Comparison of ENCODE assay signal across 1 cellular context in genomic region chr11:72703281-72704008, GRCh38.
TF ChIP-seq lines count a peak whose summit lies in the region.

No MANE protein-coding gene starts in this region.

TF ChIP-seq in IMR-90, 13 proteins besides CTCF, POLR2A, EP300 and RAD21 (continued from another document):
- no peak for TF ChIP-seq RCOR1 (IDR thresholded peaks at IDR 0.05; ENCODE audit: insufficient replicate concordance, low read length)
